15 cellular contexts compared by ENCODE assay signal in the genomic region with DNA sequence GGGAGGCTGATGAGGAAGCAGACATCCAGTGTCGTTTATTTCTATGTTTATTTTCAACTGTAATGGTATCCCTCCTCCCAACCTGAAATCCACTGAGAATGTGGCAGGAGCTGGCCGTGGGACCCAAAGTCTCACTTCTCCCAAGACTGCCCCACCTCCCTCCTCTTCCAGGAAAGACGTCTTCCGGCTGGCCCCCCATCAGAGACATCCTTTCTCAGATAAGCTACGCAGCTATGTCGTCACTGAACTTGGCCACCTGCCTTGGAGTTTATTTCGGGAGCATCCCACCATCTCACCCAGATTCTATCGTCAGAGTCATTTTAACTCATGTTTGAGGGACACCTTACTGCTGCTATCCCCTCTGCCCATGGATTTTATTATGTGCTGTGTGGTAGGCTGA. TPM values are rescaled to one million over a fixed set of nuclear protein-coding genes. Genes with fewer than 3 reads are reported as not detected.
DNase-seq lines count a peak whose midpoint lies in the region; ATAC-seq and TF ChIP-seq lines count a peak whose summit lies in the region.
"Had no signal": no experiment of that assay in that cellular context is flagged by ENCODE, and none has a peak within 500 bp of the region (broad histone marks: within the 10 kb centered on the region; RNA-seq: fewer than 3 reads in every experiment).

No MANE protein-coding gene starts in this region.

- TF ChIP-seq CTCF in breast epithelium (IDR thresholded peaks at IDR 0.05), result no peak
- no peak for TF ChIP-seq CTCF in MCF 10A (IDR thresholded peaks at IDR 0.05; ENCODE audit: unreplicated experiment)
- TF ChIP-seq CTCF in osteocyte (IDR thresholded peaks at IDR 0.05), result no peak
- no peak for TF ChIP-seq CTCF in uterus (IDR thresholded peaks at IDR 0.05)
- no peak for TF ChIP-seq CTCF in GM23338 (conservative IDR thresholded peaks at IDR 0.05; ENCODE audit: low read depth in 2 of 2)
- no peak for TF ChIP-seq CTCF in BE2C (IDR thresholded peaks at IDR 0.05; ENCODE audit: low read depth, low read length)

- H3K79me2 ChIP-seq in GM23338 (replicated peaks; ENCODE audit: insufficient read depth), result peaks cover 100% of the 10 kb centered on the region

- CTCF ChIA-PET in MCF 10A (lab: Yijun Ruan, JAX), result no interaction called here

- H3K9me3 Mint-ChIP-seq in MCF 10A (ENCODE audit: unreplicated experiment) (no peaks in the 10 kb centered on the region), osteocyte (ENCODE audit: unreplicated experiment) (no peaks in the 10 kb centered on the region), GM23338 (no peaks in the 10 kb centered on the region)
- H3K9me3 Mint-ChIP-seq: activated B cell treated with CpG ODN at 0.5 μM for 24 hours; activated T-cell treated with anti-CD3 and anti-CD28 coated beads, Interleukin-2, amount 50 U/mL, for 24 hours; central memory CD8-positive, alpha-beta T cell had no signal

- 0 out of 2 replicates have a peak, but pooled peaks cover 14% of the 10 kb centered on the region for H3F3A ChIP-seq in GM23338 (replicated peaks; ENCODE audit: low read depth)

- intact Hi-C loops in breast epithelium (cut with DNase I; ENCODE audit: low total_unique reads), result no loop called here
- intact Hi-C loops in MCF 10A (cut with micrococcal nuclease), result no loop called here
- intact Hi-C loops in left cardiac atrium (cut with DNase I), result no loop called here
- intact Hi-C loops in uterus (cut with DNase I; ENCODE audit: low total_unique reads), result no loop called here

- H3K4me1 Mint-ChIP-seq in MCF 10A (ENCODE audit: insufficient read depth, unreplicated experiment), result peaks cover 14% of the 10 kb centered on the region
- peaks cover 47% of the 10 kb centered on the region for H3K4me1 Mint-ChIP-seq in osteocyte (ENCODE audit: unreplicated experiment)
- H3K4me1 Mint-ChIP-seq in GM23338, result peaks cover 34% of the 10 kb centered on the region

- H3K36me3 Mint-ChIP-seq in MCF 10A (ENCODE audit: insufficient read depth, unreplicated experiment) (peaks cover 7% of the 10 kb centered on the region), osteocyte (ENCODE audit: unreplicated experiment) (peaks cover 11% of the 10 kb centered on the region), GM23338 (ENCODE audit: low read depth) (peaks cover 4% of the 10 kb centered on the region; the same call in 1 of the 3 replicates)

- H3K27ac Mint-ChIP-seq in MCF 10A (ENCODE audit: low read depth, unreplicated experiment), result no peak overlapping the region
- peak overlapping the region; percentile 88 for H3K27ac Mint-ChIP-seq in osteocyte (ENCODE audit: unreplicated experiment)
- no peak overlapping the region for H3K27ac Mint-ChIP-seq in GM23338
- H3K27ac Mint-ChIP-seq: activated T-cell treated with anti-CD3 and anti-CD28 coated beads, Interleukin-2, amount 50 U/mL, for 24 hours had no signal

- H3K27me3 Mint-ChIP-seq in MCF 10A (ENCODE audit: insufficient read depth, unreplicated experiment) (no peaks in the 10 kb centered on the region), osteocyte (ENCODE audit: unreplicated experiment) (no peaks in the 10 kb centered on the region), GM23338 (ENCODE audit: insufficient read depth, low read depth, poor library complexity) (peaks cover 6% of the 10 kb centered on the region)
- H3K27me3 Mint-ChIP-seq: activated B cell treated with CpG ODN at 0.5 μM for 24 hours; activated T-cell treated with anti-CD3 and anti-CD28 coated beads, Interleukin-2, amount 50 U/mL, for 24 hours; central memory CD8-positive, alpha-beta T cell had no signal

- TF ChIP-seq POLR2A in breast epithelium (IDR thresholded peaks at IDR 0.05) (no peak), uterus (IDR thresholded peaks at IDR 0.05) (no peak)

- H3K4me3 Mint-ChIP-seq in MCF 10A (ENCODE audit: unreplicated experiment), result no peak overlapping the region
- no peak overlapping the region for H3K4me3 Mint-ChIP-seq in osteocyte (ENCODE audit: unreplicated experiment)
- H3K4me3 Mint-ChIP-seq in GM23338, result no peak overlapping the region
- H3K4me3 Mint-ChIP-seq: activated B cell treated with CpG ODN at 0.5 μM for 24 hours; activated T-cell treated with anti-CD3 and anti-CD28 coated beads, Interleukin-2, amount 50 U/mL, for 24 hours; central memory CD8-positive, alpha-beta T cell had no signal

- DNase-seq in breast epithelium (ENCODE audit: low spot score in 2 of 2), result no peak
- no peak for DNase-seq in MCF 10A (ENCODE audit: unreplicated experiment)
- peak; percentile 90 for DNase-seq in left cardiac atrium
- DNase-seq in osteocyte (ENCODE audit: extremely low spot score, unreplicated experiment), result no peak
- DNase-seq in uterus, result peak; percentile 73 to 82
- DNase-seq in HuH-7 (ENCODE audit: low spot score), result no peak
- DNase-seq in GM23338 (ENCODE audit: low spot score), result no peak
- DNase-seq in BE2C, result no peak
- DNase-seq: 8988T; activated B cell treated with CpG ODN at 0.5 μM for 24 hours; activated T-cell treated with anti-CD3 and anti-CD28 coated beads, Interleukin-2, amount 50 U/mL, for 24 hours; midbrain; NCI-H510A treated with DMSO at 0.1 percent for 48 hours; stimulated activated CD4-positive, alpha-beta T cell treated with anti-CD3 and anti-CD28 coated beads, Interleukin-12 subunit alpha, Interleukin-12 subunit beta, amount 100 ng/mL, for 4 hours had no signal

- H3K9me3 ChIP-seq in breast epithelium (no peaks in the 10 kb centered on the region), uterus (no peaks in the 10 kb centered on the region), BE2C (no peaks in the 10 kb centered on the region)

- peak overlapping the region; percentile 50 to 73 for H3K27ac ChIP-seq in breast epithelium
- H3K27ac ChIP-seq in uterus, result peak overlapping the region; percentile 78 to 88
- no peak overlapping the region for H3K27ac ChIP-seq in GM23338 (ENCODE audit: low read depth)

- POLR2A ChIA-PET in MCF 10A (lab: Yijun Ruan, JAX), result no interaction called here

- no TSS peak for BruUV-seq in MCF 10A (replicated peaks; lab: Mats Ljungman, UMichigan)

- no peak overlapping the region for H3K4me2 ChIP-seq in GM23338

- H3K4me1 ChIP-seq in breast epithelium, result peaks cover 8 to 9% of the 10 kb centered on the region in 2 donors
- peaks cover 5 to 21% of the 10 kb centered on the region in 2 donors for H3K4me1 ChIP-seq in uterus
- H3K4me1 ChIP-seq in GM23338 (ENCODE audit: insufficient read depth), result peaks cover 23% of the 10 kb centered on the region
- H3K4me1 ChIP-seq in BE2C, result 0 out of 2 replicates have a peak, but pooled peaks cover 4% of the 10 kb centered on the region

- H4K20me1 ChIP-seq in GM23338 (replicated peaks; ENCODE audit: insufficient read depth), result peaks cover 47% of the 10 kb centered on the region

- peak; percentile 29 to 35 for ATAC-seq in left cardiac atrium
- ATAC-seq in GM23338, result no peak

- H3K27me3 ChIP-seq in breast epithelium, result no peaks in the 10 kb centered on the region
- H3K27me3 ChIP-seq in uterus, result no peaks in the 10 kb centered on the region
- no peaks in the 10 kb centered on the region for H3K27me3 ChIP-seq in GM23338 (ENCODE audit: insufficient read depth)
- H3K27me3 ChIP-seq in BE2C, result no peaks in the 10 kb centered on the region

- H3K36me3 ChIP-seq in breast epithelium (no peaks in the 10 kb centered on the region), uterus (no peaks in the 10 kb centered on the region), GM23338 (ENCODE audit: insufficient read depth) (no peaks in the 10 kb centered on the region), BE2C (no peaks in the 10 kb centered on the region)

- no peaks in the 10 kb centered on the region for H3K9me2 ChIP-seq in GM23338 (ENCODE audit: insufficient read depth)

- H2AFZ ChIP-seq in GM23338, result no peak overlapping the region

- H3K4me3 ChIP-seq in breast epithelium, result no peak overlapping the region
- H3K4me3 ChIP-seq in uterus, result no peak overlapping the region
- no peak overlapping the region for H3K4me3 ChIP-seq in GM23338
- H3K4me3 ChIP-seq in BE2C (ENCODE audit: low read depth, low read length), result no peak overlapping the region

TF ChIP-seq in GM23338, 12 proteins besides CTCF, POLR2A, EP300 and RAD21 (continues in another document):
- no peak for TF ChIP-seq ZNF331 (CRISPR knock-in tag; IDR thresholded peaks at IDR 0.05; ENCODE audit: low read depth)

RNA-seq across cellular contexts. Expression of a gene that starts 13.9 kb away (rescaled TPM):
- 10 to 100 TPM; 30.6 to 49.5 (median 42.4) TPM for total RNA-seq in breast epithelium
- 58.7 and 69.1 TPM in 2 replicates for total RNA-seq in MCF 10A (2022)
- 10 to 100 TPM; 47.2 to 60.3 TPM for total RNA-seq in left cardiac atrium
- total RNA-seq in osteocyte, result 88.0 and 90.5 TPM in 2 replicates
- 10 to 100 TPM; 31.7 to 70.4 (median 50.7) TPM for total RNA-seq in uterus
- 76.5 and 95.1 TPM in 2 replicates for total RNA-seq in GM23338 (2014; rRNA removed; shearing (Covaris generic))
- 40.7 and 42.2 TPM in 2 replicates for polyA plus RNA-seq in GM23338 (2016; fragmentation: Nextera tagmentation; extraction: Ambion mirVana)
- 51.4 TPM for polyA plus RNA-seq in BE2C (2012; ENCODE audit: insufficient read depth, insufficient read length, low read depth)

RNA-seq across cellular contexts. Expression of a gene that starts 57.1 kb away (rescaled TPM):
- total RNA-seq in breast epithelium (100 to 1,000 TPM in 1 of 3 donors, 10 to 100 TPM in 2; 37.3 to 126 (median 85.5) TPM), MCF 10A (2022) (54.7 and 71.4 TPM in 2 replicates), left cardiac atrium (10 to 100 TPM in 1 of 2 donors, 1 to 10 TPM in 1; 9.4 to 27.8 TPM), osteocyte (9.9 and 17.0 TPM in 2 replicates), uterus (100 to 1,000 TPM in 1 of 4 donors, 10 to 100 TPM in 3; 10.1 to 180 (median 44.0) TPM)
- 7.7 and 8.9 TPM in 2 replicates for total RNA-seq in GM23338 (2014; rRNA removed; shearing (Covaris generic))
- polyA plus RNA-seq in GM23338 (2016; fragmentation: Nextera tagmentation; extraction: Ambion mirVana), result 2.2 and 2.3 TPM in 2 replicates
- polyA plus RNA-seq in BE2C (2012; ENCODE audit: insufficient read depth, insufficient read length, low read depth), result 13.4 TPM

RNA-seq across cellular contexts. Expression of a gene that starts 58.3 kb away (rescaled TPM):
- total RNA-seq in breast epithelium, result 100 to 1,000 TPM in 2 of 3 donors, 10 to 100 TPM in 1; 83.0 to 147 (median 117) TPM
- 354 and 425 TPM in 2 replicates for total RNA-seq in MCF 10A (2022)
- 10 to 100 TPM; 69.2 to 90.5 TPM for total RNA-seq in left cardiac atrium
- total RNA-seq in osteocyte, result 175 and 176 TPM in 2 replicates
- 100 to 1,000 TPM in 2 of 4 donors, 10 to 100 TPM in 2; 22.1 to 171 (median 100) TPM for total RNA-seq in uterus
- 233 and 259 TPM in 2 replicates for total RNA-seq in GM23338 (2014; rRNA removed; shearing (Covaris generic))
- 180 and 189 TPM in 2 replicates for polyA plus RNA-seq in GM23338 (2016; fragmentation: Nextera tagmentation; extraction: Ambion mirVana)
- polyA plus RNA-seq in BE2C (2012; ENCODE audit: insufficient read depth, insufficient read length, low read depth), result 460 TPM

Comparison
In these comparisons a context has a peak if more than half of its experiments do, and no peak if none do; other contexts are left out.
1. DNase-seq: peak in left cardiac atrium (single experiment) and uterus (2 of 2); none in breast epithelium (0 of 2), MCF 10A (single experiment), osteocyte (single experiment), HuH-7 (single experiment), GM23338 (single experiment) and BE2C (single experiment).